In genomic region chrX:70026112-70026850, GRCh38 we compare ENCODE assay signal across 29 cellular contexts. TPM values are rescaled to one million over a fixed set of nuclear protein-coding genes. Genes with fewer than 3 reads are reported as not detected.
DNase-seq lines count a peak whose midpoint lies in the region; ATAC-seq and TF ChIP-seq lines count a peak whose summit lies in the region.
"Had no signal": no experiment of that assay in that cellular context is flagged by ENCODE, and none has a peak within 500 bp of the region (broad histone marks: within the 10 kb centered on the region; RNA-seq: fewer than 3 reads in every experiment).

No MANE protein-coding gene starts in this region.

- H3K9ac ChIP-seq in BLaER1 treated with 17β-estradiol and CSF1 and Interleukin-3, amounts not matched to agents 10 nM and 100 nM, result no peak overlapping the region

- H4K20me1 ChIP-seq in BLaER1 treated with 17β-estradiol and CSF1 and Interleukin-3, amounts not matched to agents 10 nM and 100 nM, result peaks cover 0 to 15% (median 0%) of the 10 kb centered on the region in 11 experiments; a peak in 4 of 22 replicates

- H3K4me2 ChIP-seq in BLaER1 treated with 17β-estradiol and CSF1 and Interleukin-3, amounts not matched to agents 10 nM and 100 nM, result peak overlapping the region; percentile 10 to 71 (median 47); a peak in 20 of 22 replicates

- H3K27ac ChIP-seq in BLaER1 treated with 17β-estradiol and CSF1 and Interleukin-3, amounts not matched to agents 10 nM and 100 nM, result no peak overlapping the region
- H3K27ac ChIP-seq: C4-2B, gastroesophageal sphincter, lower lobe of right lung, sigmoid colon, thoracic aorta, uterus, WERI-Rb-1 had no signal

- H3K36me3 ChIP-seq in BLaER1 treated with 17β-estradiol and CSF1 and Interleukin-3, amounts not matched to agents 10 nM and 100 nM, result no peaks in the 10 kb centered on the region
- H3K36me3 ChIP-seq: gastroesophageal sphincter, lower lobe of right lung, sigmoid colon, thoracic aorta, uterus, WERI-Rb-1 had no signal

- no peak overlapping the region for H3K4me3 ChIP-seq in BLaER1 treated with 17β-estradiol and CSF1 and Interleukin-3, amounts not matched to agents 10 nM and 100 nM
- H3K4me3 ChIP-seq in fibroblast of the aortic adventitia (ENCODE audit: low read depth, low read length), result no peak overlapping the region
- H3K4me3 ChIP-seq: gastroesophageal sphincter, lower lobe of right lung, sigmoid colon, thoracic aorta, uterus had no signal

- H3K4me1 ChIP-seq in BLaER1 treated with 17β-estradiol and CSF1 and Interleukin-3, amounts not matched to agents 10 nM and 100 nM, result peaks cover 12 to 19% (median 17%) of the 10 kb centered on the region in 10 experiments; a peak in 19 of 20 replicates
- H3K4me1 ChIP-seq: lower lobe of right lung, sigmoid colon, uterus had no signal

- ATAC-seq in GM19455 (IDR thresholded peaks at IDR 0.05; ENCODE audit: unreplicated experiment), result no peak
- ATAC-seq: gastroesophageal sphincter; lower lobe of right lung; SK-N-SH treated with all-trans-retinoic acid at 6 μM for 48 hours; stimulated activated naive CD8-positive, alpha-beta T cell treated with anti-CD3 and anti-CD28 coated beads, Interleukin-15, Interleukin-2, amounts not matched to agents 100 U/mL and 50 U/mL, for 24 hours had no signal

- TF ChIP-seq CTCF in fibroblast of the aortic adventitia (IDR thresholded peaks at IDR 0.05; ENCODE audit: insufficient read depth, low read length), result no peak

- no peaks in the 10 kb centered on the region for H3K9me3 ChIP-seq in BLaER1 treated with 17β-estradiol and CSF1 and Interleukin-3, amounts not matched to agents 10 nM and 100 nM (replicated peaks in 1 of 11)
- H3K9me3 ChIP-seq: gastroesophageal sphincter, lower lobe of right lung, sigmoid colon, thoracic aorta, uterus had no signal

- DNase-seq in Daoy (ENCODE audit: low read depth) (peak; percentile 29), RPMI7951 (ENCODE audit: low read depth) (peak; percentile 16), fibroblast of the aortic adventitia (ENCODE audit: low read depth) (peak; percentile 30), CD1c-positive myeloid dendritic cell (ENCODE audit: extremely low spot score) (no peak), KG1 (lab: John Stamatoyannopoulos, UW) (no peak)
- DNase-seq in activated T-cell treated with anti-CD3 and anti-CD28 coated beads, Interleukin-2, amount 50 U/mL, for 48 hours, result no peak
- DNase-seq: activated CD4-positive, alpha-beta T cell treated with anti-CD3 and anti-CD28 coated beads, Interleukin-2, amount 10 ng/mL, durations not matched to agents 7 days and 5 days; activated naive CD8-positive, alpha-beta T cell treated with anti-CD3 and anti-CD28 coated beads for 36 hours; Karpas-422; kidney; lower lobe of right lung; NCI-H1694; NCI-H748 treated with DMSO at 0.1 percent for 48 hours; sigmoid colon; stimulated activated naive CD8-positive, alpha-beta T cell treated with anti-CD3 and anti-CD28 coated beads, Interleukin-15, Interleukin-2, amounts not matched to agents 100 U/mL and 50 U/mL, for 24 hours; T-helper 9 cell; uterus; WERI-Rb-1 had no signal

- peaks cover 86 to 100% (median 99%) of the 10 kb centered on the region in 11 experiments for H3K27me3 ChIP-seq in BLaER1 treated with 17β-estradiol and CSF1 and Interleukin-3, amounts not matched to agents 10 nM and 100 nM
- H3K27me3 ChIP-seq: gastroesophageal sphincter, sigmoid colon, uterus had no signal

RNA-seq across cellular contexts. Expression of gene AWAT2, which starts 23.5 kb away (rescaled TPM):
- total RNA-seq in Daoy (2014; rRNA removed; shearing (Covaris generic)), result not detected in 2 replicates
- not detected in 2 replicates for total RNA-seq in RPMI7951 (2014; rRNA removed; shearing (Covaris generic))
- total RNA-seq in fibroblast of the aortic adventitia (ENCODE audit: low replicate concordance), result under 0.01 TPM in 1 of 2 replicates, not detected in the other
- total RNA-seq: activated CD4-positive, alpha-beta T cell treated with anti-CD3 and anti-CD28 coated beads, Interleukin-2, amount 10 ng/mL, durations not matched to agents 7 days and 5 days; activated naive CD8-positive, alpha-beta T cell treated with anti-CD3 and anti-CD28 coated beads for 36 hours; activated T-helper 1 cell treated with anti-CD3 and anti-CD28 coated beads, Interleukin-12 subunit alpha, Interleukin-12 subunit beta, Interleukin-2, Interleukin-4 antibody, amounts not matched to agents 30 ng/mL and 10 ng/mL and 1 ng/mL, durations not matched to agents 14 hours and 24 hours and 36 hours; cerebellum; epithelial cell of proximal tubule; gastroesophageal sphincter; H4; kidney; posterior vena cava; sigmoid colon; thoracic aorta; uterus had no signal

RNA-seq across cellular contexts. Expression of gene OTUD6A, which starts 36.0 kb away (rescaled TPM):
- not detected in 2 replicates for total RNA-seq in Daoy (2014; rRNA removed; shearing (Covaris generic))
- total RNA-seq in RPMI7951 (2014; rRNA removed; shearing (Covaris generic)), result not detected in 2 replicates
- total RNA-seq in fibroblast of the aortic adventitia (ENCODE audit: low replicate concordance), result not detected in 2 replicates
- total RNA-seq: activated CD4-positive, alpha-beta T cell treated with anti-CD3 and anti-CD28 coated beads, Interleukin-2, amount 10 ng/mL, durations not matched to agents 7 days and 5 days; activated naive CD8-positive, alpha-beta T cell treated with anti-CD3 and anti-CD28 coated beads for 36 hours; activated T-helper 1 cell treated with anti-CD3 and anti-CD28 coated beads, Interleukin-12 subunit alpha, Interleukin-12 subunit beta, Interleukin-2, Interleukin-4 antibody, amounts not matched to agents 30 ng/mL and 10 ng/mL and 1 ng/mL, durations not matched to agents 14 hours and 24 hours and 36 hours; cerebellum; epithelial cell of proximal tubule; gastroesophageal sphincter; H4; kidney; lower lobe of right lung; posterior vena cava; sigmoid colon; thoracic aorta; uterus had no signal

Comparison
In these comparisons a context has a peak if more than half of its experiments do, and no peak if none do; other contexts are left out.
1. DNase-seq: peak in Daoy (single experiment), RPMI7951 (single experiment) and fibroblast of the aortic adventitia (single experiment); none in CD1c-positive myeloid dendritic cell (single experiment), activated T-cell treated with anti-CD3 and anti-CD28 coated beads, Interleukin-2, amount 50 U/mL, for 48 hours (0 of 2) and KG1 (single experiment).